In the genomic region with DNA sequence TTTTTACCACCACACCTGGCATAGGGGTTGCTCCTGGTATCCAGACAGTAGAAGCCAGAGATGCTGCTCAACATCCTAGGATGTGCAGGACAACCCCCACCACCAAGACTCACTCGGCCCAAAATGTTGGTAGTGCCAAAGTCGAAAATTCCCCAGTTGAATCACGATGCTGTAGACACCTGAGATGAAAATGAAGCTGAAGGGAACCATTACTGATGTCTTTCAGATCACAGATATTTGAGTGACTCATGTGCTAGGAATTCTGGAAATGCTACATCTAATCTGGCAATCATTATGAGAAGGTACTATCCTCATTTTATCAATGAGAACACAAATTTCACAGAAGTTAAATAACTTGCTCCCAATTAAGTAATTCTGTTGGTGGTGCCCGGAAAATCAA, we compare ENCODE assay signal across 27 cellular contexts. TPM values are rescaled to one million over a fixed set of nuclear protein-coding genes. Genes with fewer than 3 reads are reported as not detected.
"Had no signal": no experiment of that assay in that cellular context is flagged by ENCODE, and none has a peak within 500 bp of the region (broad histone marks: within the 10 kb centered on the region; RNA-seq: fewer than 3 reads in every experiment).

No MANE protein-coding gene starts in this region.

- H3K27ac ChIP-seq: body of pancreas, esophagus muscularis mucosa, gastrocnemius medialis, neutrophil, ovary, psoas muscle, right atrium auricular region, spleen, testis had no signal

- H3K4me3 ChIP-seq: body of pancreas, esophagus muscularis mucosa, gastrocnemius medialis, ovary, psoas muscle, right atrium auricular region, spleen, testis had no signal

- H3K36me3 Mint-ChIP-seq: activated CD4-positive, alpha-beta memory T cell treated with anti-CD3 and anti-CD28 coated beads for 36 hours; activated naive CD4-positive, alpha-beta T cell treated with anti-CD3 and anti-CD28 coated beads, Interleukin-2, amount 50 U/mL, for 24 hours; memory B cell; natural killer cell treated with Interleukin-12 subunit alpha and Interleukin-12 subunit beta and Interleukin-15 and Interleukin-18, amount 100 ng/mL, for 72 hours; type B pancreatic cell had no signal

- H3K27ac Mint-ChIP-seq: activated B cell treated with CpG ODN at 0.5 μM for 24 hours; activated CD4-positive, alpha-beta memory T cell treated with anti-CD3 and anti-CD28 coated beads for 36 hours; activated CD4-positive, alpha-beta T cell treated with anti-CD3 and anti-CD28 coated beads for 36 hours; activated naive CD4-positive, alpha-beta T cell treated with anti-CD3 and anti-CD28 coated beads, Interleukin-2, amount 50 U/mL, for 24 hours; effector memory CD8-positive, alpha-beta T cell; memory B cell; natural killer cell treated with Interleukin-12 subunit alpha and Interleukin-12 subunit beta and Interleukin-15 and Interleukin-18, amount 100 ng/mL, for 72 hours; T-helper 17 cell; type B pancreatic cell had no signal

- H3K4me1 ChIP-seq: body of pancreas, spleen, testis had no signal

- DNase-seq: activated B cell treated with CpG ODN at 0.5 μM for 24 hours; activated CD4-positive, alpha-beta memory T cell treated with anti-CD3 and anti-CD28 coated beads for 36 hours; activated CD4-positive, alpha-beta T cell treated with anti-CD3 and anti-CD28 coated beads for 36 hours; activated effector memory CD4-positive, alpha-beta T cell treated with Interleukin-2 at 50 U/mL for 16 hours; activated T-cell treated with anti-CD3 and anti-CD28 coated beads, Interleukin-2, amount 50 U/mL, for 48 hours; anterior cingulate cortex; body of pancreas; caudate nucleus; effector memory CD8-positive, alpha-beta T cell; gastrocnemius medialis; head of caudate nucleus; hypothalamus; left cardiac atrium; ovary; psoas muscle; spleen; stimulated activated CD4-positive, alpha-beta T cell treated with anti-CD3 and anti-CD28 coated beads, Interleukin-4, amount 100 ng/mL, for 1 hour; stimulated activated naive CD4-positive, alpha-beta T cell; T-helper 17 cell; testis had no signal

- H3K9me3 ChIP-seq: body of pancreas, esophagus muscularis mucosa, gastrocnemius medialis, neutrophil, ovary, psoas muscle, right atrium auricular region, spleen, testis had no signal

- H3K4me3 Mint-ChIP-seq: activated B cell treated with CpG ODN at 0.5 μM for 24 hours; activated CD4-positive, alpha-beta memory T cell treated with anti-CD3 and anti-CD28 coated beads for 36 hours; activated CD4-positive, alpha-beta T cell treated with anti-CD3 and anti-CD28 coated beads for 36 hours; activated naive CD4-positive, alpha-beta T cell treated with anti-CD3 and anti-CD28 coated beads, Interleukin-2, amount 50 U/mL, for 24 hours; effector memory CD8-positive, alpha-beta T cell; memory B cell; natural killer cell treated with Interleukin-12 subunit alpha and Interleukin-12 subunit beta and Interleukin-15 and Interleukin-18, amount 100 ng/mL, for 72 hours; T-helper 17 cell; type B pancreatic cell had no signal

- ATAC-seq: activated CD4-positive, alpha-beta T cell treated with anti-CD3 and anti-CD28 coated beads for 36 hours; body of pancreas; effector memory CD8-positive, alpha-beta T cell; gastrocnemius medialis; left cardiac atrium; natural killer cell treated with Interleukin-12 subunit alpha and Interleukin-12 subunit beta and Interleukin-15 and Interleukin-18, amount 100 ng/mL, for 72 hours; psoas muscle; T-helper 17 cell had no signal

- H3K36me3 ChIP-seq: esophagus muscularis mucosa, gastrocnemius medialis, neutrophil, ovary, right atrium auricular region, spleen had no signal

- H3K4me1 Mint-ChIP-seq: activated B cell treated with CpG ODN at 0.5 μM for 24 hours; activated CD4-positive, alpha-beta T cell treated with anti-CD3 and anti-CD28 coated beads for 36 hours; activated naive CD4-positive, alpha-beta T cell treated with anti-CD3 and anti-CD28 coated beads, Interleukin-2, amount 50 U/mL, for 24 hours; memory B cell had no signal

- H3K9me3 Mint-ChIP-seq: activated B cell treated with CpG ODN at 0.5 μM for 24 hours; activated CD4-positive, alpha-beta memory T cell treated with anti-CD3 and anti-CD28 coated beads for 36 hours; activated naive CD4-positive, alpha-beta T cell treated with anti-CD3 and anti-CD28 coated beads, Interleukin-2, amount 50 U/mL, for 24 hours; effector memory CD8-positive, alpha-beta T cell; natural killer cell treated with Interleukin-12 subunit alpha and Interleukin-12 subunit beta and Interleukin-15 and Interleukin-18, amount 100 ng/mL, for 72 hours; type B pancreatic cell had no signal

RNA-seq across cellular contexts. Expression of gene UBE2QL1, which starts 21.0 kb away (rescaled TPM):
- total RNA-seq: activated CD4-positive, alpha-beta memory T cell treated with anti-CD3 and anti-CD28 coated beads for 36 hours; activated CD4-positive, alpha-beta T cell treated with anti-CD3 and anti-CD28 coated beads for 36 hours; natural killer cell treated with Interleukin-12 subunit alpha and Interleukin-12 subunit beta and Interleukin-15 and Interleukin-18, amount 100 ng/mL, for 72 hours had no signal
